In genomic region chr6:71211799-71212198, GRCh38 we compare ENCODE assay signal across 23 cellular contexts.
A peak's percentile ranks its signal among the peaks of the same experiment; 100 is the strongest.
DNase-seq lines count a peak whose midpoint lies in the region; FAIRE-seq and TF ChIP-seq lines count a peak whose summit lies in the region.
"Had no signal": no experiment of that assay in that cellular context is flagged by ENCODE, and none has a peak within 500 bp of the region (broad histone marks: within the 10 kb centered on the region; RNA-seq: fewer than 3 reads in every experiment).

No MANE protein-coding gene starts in this region.

- H3F3A ChIP-seq in GM23248 (ENCODE audit: insufficient read depth): no peaks in the 10 kb centered on the region

- H3K9me3 Mint-ChIP-seq in astrocyte (ENCODE audit: unreplicated experiment): no peaks in the 10 kb centered on the region
- H3K9me3 Mint-ChIP-seq: CD8-positive, alpha-beta T cell had no signal

- H3K79me2 ChIP-seq in GM23248 (ENCODE audit: insufficient read depth) (no peaks in the 10 kb centered on the region), astrocyte (ENCODE audit: insufficient read depth, low read length) (no peaks in the 10 kb centered on the region)

- 3 to 12% methylated on average over 2 of the region's 2 CpGs for WGBS in GM23248 (ENCODE audit: low coverage in 1 of 2, low lambda C conversion rate in 2 of 2, missing lambda C conversion rate in 2 of 2), 2 experiments

- H3K27me3 ChIP-seq in GM23248 (replicated peaks; ENCODE audit: insufficient read depth): no peaks in the 10 kb centered on the region
- no peaks in the 10 kb centered on the region for H3K27me3 ChIP-seq in astrocyte (ENCODE audit: insufficient read depth, low read length)
- no peaks in the 10 kb centered on the region for H3K27me3 ChIP-seq in brain microvascular endothelial cell (replicated peaks)
- H3K27me3 ChIP-seq: MG63, Peyer's patch had no signal

- H3K27ac Mint-ChIP-seq in astrocyte (ENCODE audit: unreplicated experiment): no peak overlapping the region
- H3K27ac Mint-ChIP-seq: CD8-positive, alpha-beta T cell had no signal

- peak overlapping the region; percentile 87 for H2AFZ ChIP-seq in GM23248
- no peak overlapping the region for H2AFZ ChIP-seq in astrocyte (ENCODE audit: low read depth, low read length)

- H3K27me3 Mint-ChIP-seq in astrocyte (ENCODE audit: low read depth, unreplicated experiment): no peaks in the 10 kb centered on the region

- H3K36me3 Mint-ChIP-seq in astrocyte (ENCODE audit: low read depth, unreplicated experiment): no peaks in the 10 kb centered on the region
- H3K36me3 Mint-ChIP-seq: CD8-positive, alpha-beta T cell had no signal

- peak; percentile 55 for FAIRE-seq in astrocyte (lab: Jason Lieb, UNC)
- FAIRE-seq: G401.6, GM18507, HepG2, K562 had no signal

- H3K4me2 ChIP-seq in GM23248 (ENCODE audit: unreplicated experiment) (peak overlapping the region; percentile 34), astrocyte (ENCODE audit: low read length) (no peak overlapping the region)

- no peaks in the 10 kb centered on the region for H3K9me2 ChIP-seq in GM23248 (ENCODE audit: insufficient read depth)

- H3K4me1 Mint-ChIP-seq in astrocyte (ENCODE audit: low read depth, unreplicated experiment): no peaks in the 10 kb centered on the region

- H3K36me3 ChIP-seq in GM23248 (ENCODE audit: low read depth) (no peaks in the 10 kb centered on the region), astrocyte (ENCODE audit: insufficient read depth, low read length) (no peaks in the 10 kb centered on the region), brain microvascular endothelial cell (replicated peaks) (no peaks in the 10 kb centered on the region)
- H3K36me3 ChIP-seq: HAP-1, MG63, Peyer's patch had no signal

- H3K27ac ChIP-seq in GM23248 (peak overlapping the region; percentile 14), astrocyte (ENCODE audit: low read depth, low read length) (no peak overlapping the region), brain microvascular endothelial cell (no peak overlapping the region)
- H3K27ac ChIP-seq: HL-60, Peyer's patch had no signal

- DNase-seq in GM23248 (peak; percentile 50), astrocyte (ENCODE audit: low read depth) (no peak), fibroblast of villous mesenchyme (ENCODE audit: low read depth) (peak; percentile 68), brain microvascular endothelial cell (no peak), hippocampal formation (lab: John Stamatoyannopoulos, UW) (no peak), retina (no peak), NCI-H187 (lab: John Stamatoyannopoulos, UW) (no peak)
- DNase-seq: AML-193; C1 segment of cervical spinal cord; CD8-positive, alpha-beta T cell; DND-41; MG63; NCI-H1417; NCI-H1694 treated with DMSO at 0.1 percent for 48 hours; NCI-H446; NCI-H526; Peyer's patch had no signal

- TF ChIP-seq CTCF in astrocyte (IDR thresholded peaks at IDR 0.05; ENCODE audit: insufficient read depth, low read depth, low read length): no peak
- no peak for TF ChIP-seq CTCF in fibroblast of villous mesenchyme (IDR thresholded peaks at IDR 0.05; ENCODE audit: insufficient read depth, low read depth, low read length)
- no peak for TF ChIP-seq CTCF in brain microvascular endothelial cell (IDR thresholded peaks at IDR 0.05; ENCODE audit: low read depth, low read length, missing control alignments)

- H3K9ac ChIP-seq in GM23248 (peak overlapping the region; percentile 21), astrocyte (ENCODE audit: low read length) (no peak overlapping the region)

- in situ Hi-C loops in GM23248 (cut with MboI) (no loop called here), brain microvascular endothelial cell (cut with HindIII; ENCODE audit: low pct_ligation_motif_present, low sequenced_read_pairs) (no loop called here)

- H3K4me3 ChIP-seq in GM23248: 0 out of 2 replicates have a peak overlapping the region, but pooled peaks have one; percentile 2
- no peak overlapping the region for H3K4me3 ChIP-seq in astrocyte (ENCODE audit: insufficient read depth, low read depth, low read length)
- H3K4me3 ChIP-seq in fibroblast of villous mesenchyme (ENCODE audit: low read depth, low read length): no peak overlapping the region
- H3K4me3 ChIP-seq in brain microvascular endothelial cell (ENCODE audit: low read depth, low read length): no peak overlapping the region
- H3K4me3 ChIP-seq: HAP-1, K562, MG63, Peyer's patch had no signal

- no peak overlapping the region for H3K4me3 Mint-ChIP-seq in astrocyte (ENCODE audit: unreplicated experiment)
- H3K4me3 Mint-ChIP-seq: CD8-positive, alpha-beta T cell had no signal

- H4K20me1 ChIP-seq in GM23248 (ENCODE audit: insufficient read depth): no peaks in the 10 kb centered on the region
- no peaks in the 10 kb centered on the region for H4K20me1 ChIP-seq in astrocyte (ENCODE audit: insufficient read depth, low read length)

- no peaks in the 10 kb centered on the region for H3K9me3 ChIP-seq in GM23248 (ENCODE audit: low read depth)
- no peaks in the 10 kb centered on the region for H3K9me3 ChIP-seq in astrocyte (ENCODE audit: insufficient read depth, low read depth, low read length)
- H3K9me3 ChIP-seq: HAP-1, MG63, Peyer's patch had no signal

- H3K4me1 ChIP-seq in GM23248 (ENCODE audit: insufficient read depth) (peaks cover 8% of the 10 kb centered on the region), astrocyte (ENCODE audit: insufficient read depth, low read length) (no peaks in the 10 kb centered on the region)
- H3K4me1 ChIP-seq: Peyer's patch had no signal

Comparison
In these comparisons a context has a peak if more than half of its experiments do, and no peak if none do; other contexts are left out.
1. DNase-seq: peak in GM23248 (single experiment) and fibroblast of villous mesenchyme (single experiment); none in astrocyte (single experiment), brain microvascular endothelial cell (single experiment), hippocampal formation (0 of 2), retina (single experiment) and NCI-H187 (0 of 2).